15 cellular contexts compared by ENCODE assay signal in genomic region chr5:18732556-18733479, GRCh38.
"Had no signal": no experiment of that assay in that cellular context is flagged by ENCODE, and none has a peak within 500 bp of the region (broad histone marks: within the 10 kb centered on the region; RNA-seq: fewer than 3 reads in every experiment).

No MANE protein-coding gene starts in this region.

- H3K4me1 Mint-ChIP-seq: activated naive CD4-positive, alpha-beta T cell treated with anti-CD3 and anti-CD28 coated beads, Interleukin-2, amount 10 ng/mL, durations not matched to agents 7 days and 5 days had no signal

- H3K27me3 ChIP-seq: adrenal gland, esophagus squamous epithelium, left lung, suprapubic skin, upper lobe of right lung had no signal

- H3K27ac Mint-ChIP-seq: activated naive CD4-positive, alpha-beta T cell treated with anti-CD3 and anti-CD28 coated beads, Interleukin-2, amount 10 ng/mL, durations not matched to agents 7 days and 5 days; activated T-helper 2 cell treated with anti-CD3 and anti-CD28 coated beads, Interferon-gamma antibody, Interleukin-2, Interleukin-4, amounts not matched to agents 10 μg/mL and 5 μg/mL and 100 μg/mL, durations not matched to agents 14 hours and 24 hours and 36 hours had no signal

- H3K9me3 ChIP-seq: adrenal gland, esophagus squamous epithelium, left lung, suprapubic skin, upper lobe of right lung had no signal

- H3K4me1 ChIP-seq: adrenal gland, esophagus squamous epithelium, left lung, suprapubic skin, upper lobe of right lung had no signal

- H3K27ac ChIP-seq: adrenal gland, esophagus squamous epithelium, left lung, suprapubic skin, upper lobe of right lung had no signal

- H3K36me3 ChIP-seq: adrenal gland, esophagus squamous epithelium, left lung, suprapubic skin, upper lobe of right lung had no signal

- ATAC-seq: left lung, right cardiac atrium, upper lobe of right lung had no signal

- H3K4me3 ChIP-seq: adrenal gland, esophagus squamous epithelium, left lung, suprapubic skin, upper lobe of right lung had no signal

- H3K9me3 Mint-ChIP-seq: activated naive CD4-positive, alpha-beta T cell treated with anti-CD3 and anti-CD28 coated beads, Interleukin-2, amount 10 ng/mL, durations not matched to agents 7 days and 5 days; activated T-helper 2 cell treated with anti-CD3 and anti-CD28 coated beads, Interferon-gamma antibody, Interleukin-2, Interleukin-4, amounts not matched to agents 10 μg/mL and 5 μg/mL and 100 μg/mL, durations not matched to agents 14 hours and 24 hours and 36 hours had no signal

- DNase-seq: activated CD4-positive, alpha-beta T cell treated with anti-CD3 and anti-CD28 coated beads, Interleukin-2, amount 50 U/mL, for 1 hour; activated CD4-positive, CD25-positive, alpha-beta regulatory T cell; activated naive CD4-positive, alpha-beta T cell treated with anti-CD3 and anti-CD28 coated beads, Interleukin-2, amount 10 ng/mL, durations not matched to agents 7 days and 5 days; activated T-cell treated with anti-CD3 and anti-CD28 coated beads for 4 hours; adrenal gland; esophagus squamous epithelium; foreskin fibroblast; left lung; mesendoderm; right cardiac atrium; stimulated activated CD4-positive, alpha-beta T cell treated with anti-CD3 and anti-CD28 coated beads, Interleukin-2, amount 100 ng/mL, for 24 hours; stimulated activated naive CD4-positive, alpha-beta T cell treated with Interleukin-2 at 50 U/mL for 16 hours; upper lobe of right lung had no signal

- H3K4me3 Mint-ChIP-seq: activated naive CD4-positive, alpha-beta T cell treated with anti-CD3 and anti-CD28 coated beads, Interleukin-2, amount 10 ng/mL, durations not matched to agents 7 days and 5 days had no signal

- H3K27me3 Mint-ChIP-seq: activated naive CD4-positive, alpha-beta T cell treated with anti-CD3 and anti-CD28 coated beads, Interleukin-2, amount 10 ng/mL, durations not matched to agents 7 days and 5 days had no signal
